ENCODE assay signal across 25 cellular contexts in the genomic region with DNA sequence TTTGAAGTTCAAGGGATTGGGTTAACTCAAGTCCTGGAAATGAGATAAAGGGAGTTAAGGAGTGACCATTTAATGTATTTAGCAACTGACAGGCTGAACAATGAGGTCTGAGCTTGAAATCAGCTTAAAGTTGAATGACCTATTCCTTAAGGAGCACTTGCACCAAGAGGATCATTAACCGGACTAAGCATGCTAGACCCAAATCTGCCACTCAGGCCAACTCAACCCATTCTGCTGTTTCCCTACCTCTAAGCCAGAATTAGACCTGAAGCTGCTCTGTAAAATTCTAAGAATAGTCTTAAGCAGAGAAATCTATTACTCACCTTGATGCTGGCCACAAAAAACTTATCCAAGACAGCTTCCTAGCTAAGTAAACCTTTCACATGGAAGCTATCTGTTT. TPM values are rescaled to one million over a fixed set of nuclear protein-coding genes. Genes with fewer than 3 reads are reported as not detected.
A peak's percentile ranks its signal among the peaks of the same experiment; 100 is the strongest.
DNase-seq lines count a peak whose midpoint lies in the region; ATAC-seq, FAIRE-seq and TF ChIP-seq lines count a peak whose summit lies in the region.
"Had no signal": no experiment of that assay in that cellular context is flagged by ENCODE, and none has a peak within 500 bp of the region (broad histone marks: within the 10 kb centered on the region; RNA-seq: fewer than 3 reads in every experiment).

No MANE protein-coding gene starts in this region.

- 84% methylated on average over 1 of the region's 1 CpG for WGBS in smooth muscle cell (ENCODE audit: low lambda C conversion rate)

- H3K4me3 ChIP-seq in MM.1S (ENCODE audit: low read length) (no peak overlapping the region), keratinocyte (ENCODE audit: control insufficient read depth in 2 of 3, extremely low read depth in 1 of 3, insufficient read depth in 2 of 3, low read depth in 1 of 3, low read length in 3 of 3) (no peak overlapping the region), smooth muscle cell (no peak overlapping the region)

- dilution Hi-C loops in keratinocyte (cut with MboI; ENCODE audit: extremely low pct_ligation_motif_present, low sequenced_read_pairs) = no loop called here

- no peak for ATAC-seq in HG03457 (IDR thresholded peaks at IDR 0.05; ENCODE audit: unreplicated experiment)
- ATAC-seq: activated CD8-positive, alpha-beta T cell treated with anti-CD3 and anti-CD28 coated beads for 36 hours; left ventricle myocardium superior; naive thymus-derived CD8-positive, alpha-beta T cell; right cardiac atrium; T-helper 17 cell had no signal

- no peak for TF ChIP-seq CTCF in MM.1S (IDR thresholded peaks at IDR 0.05; ENCODE audit: low read length)
- no peak for TF ChIP-seq CTCF in VCaP (conservative IDR thresholded peaks at IDR 0.05)
- TF ChIP-seq CTCF in keratinocyte (optimal IDR thresholded peaks at IDR 0.05 in 1 of 3, IDR thresholded peaks at IDR 0.05 in 1 of 3, conservative IDR thresholded peaks at IDR 0.05 in 1 of 3; ENCODE audit: extremely low read depth in 1 of 3, insufficient read depth in 2 of 3, low read length in 3 of 3) = no peak
- TF ChIP-seq CTCF in smooth muscle cell (IDR thresholded peaks at IDR 0.05; ENCODE audit: borderline replicate concordance, insufficient read depth, poor library complexity, severe bottlenecking) = no peak

- no peak overlapping the region for H3K9ac ChIP-seq in MM.1S (ENCODE audit: low read length)
- no peak overlapping the region for H3K9ac ChIP-seq in keratinocyte (ENCODE audit: control insufficient read depth, extremely low read depth, insufficient read depth, low read length)
- no peak overlapping the region for H3K9ac ChIP-seq in smooth muscle cell (ENCODE audit: low read depth)
- H3K9ac ChIP-seq: SK-N-SH had no signal

- no peaks in the 10 kb centered on the region for H3K9me2 ChIP-seq in MM.1S (replicated peaks; ENCODE audit: insufficient read depth, low read length)
- H3K9me2 ChIP-seq: SK-N-SH had no signal

- H2AFZ ChIP-seq in MM.1S (ENCODE audit: low read length) = no peak overlapping the region
- H2AFZ ChIP-seq in keratinocyte (ENCODE audit: control insufficient read depth, low read length) = no peak overlapping the region
- no peak overlapping the region for H2AFZ ChIP-seq in smooth muscle cell (ENCODE audit: low read depth)

- peaks cover 4% of the 10 kb centered on the region for H3K9me1 ChIP-seq in keratinocyte (ENCODE audit: control insufficient read depth, extremely low read depth, insufficient read depth, low read length)

- H3K27me3 ChIP-seq in MM.1S (replicated peaks; ENCODE audit: insufficient read depth, low read length) (no peaks in the 10 kb centered on the region), keratinocyte (ENCODE audit: control insufficient read depth, extremely low read depth, insufficient read depth, low read length) (no peaks in the 10 kb centered on the region), smooth muscle cell (ENCODE audit: low read depth) (no peaks in the 10 kb centered on the region)

- H3K4me2 ChIP-seq in MM.1S (ENCODE audit: low read depth, low read length) (peak overlapping the region; percentile 23; the same call in 1 of the 2 replicates), keratinocyte (ENCODE audit: control insufficient read depth, extremely low read depth, insufficient read depth, low read depth, low read length) (no peak overlapping the region), smooth muscle cell (peak overlapping the region; percentile 40)
- H3K4me2 ChIP-seq: SK-N-SH had no signal

- H3K36me3 ChIP-seq in MM.1S (replicated peaks; ENCODE audit: insufficient read depth, low read length) (no peaks in the 10 kb centered on the region), keratinocyte (ENCODE audit: control insufficient read depth in 2 of 2, extremely low read depth in 1 of 2, insufficient read depth in 2 of 2, low read length in 2 of 2) (peaks cover 3 to 12% of the 10 kb centered on the region in 2 experiments), smooth muscle cell (ENCODE audit: low read depth) (no peaks in the 10 kb centered on the region)

- DNase-seq in MM.1S (no peak), keratinocyte (ENCODE audit: low read depth, low spot score) (no peak), smooth muscle cell (lab: John Stamatoyannopoulos, UW; ENCODE audit: unreplicated experiment) (no peak), COLO829 (ENCODE audit: low spot score) (no peak), retina (no peak)
- DNase-seq: activated CD8-positive, alpha-beta T cell treated with anti-CD3 and anti-CD28 coated beads for 36 hours; anterior cingulate cortex; CD4-positive, alpha-beta memory T cell; central memory CD4-positive, alpha-beta T cell; left ventricle myocardium superior; midbrain; naive thymus-derived CD8-positive, alpha-beta T cell; NCI-H1105; NCI-H1930; NCI-H69; right cardiac atrium; SK-N-SH; stimulated activated CD4-positive, alpha-beta T cell treated with anti-CD3 and anti-CD28 coated beads, Interleukin-4, amount 100 ng/mL, for 4 hours; stimulated activated naive CD4-positive, alpha-beta T cell; T-helper 17 cell had no signal

- no peaks in the 10 kb centered on the region for H3K9me3 ChIP-seq in MM.1S (replicated peaks; ENCODE audit: insufficient read depth, low read length)
- no peaks in the 10 kb centered on the region for H3K9me3 ChIP-seq in keratinocyte (ENCODE audit: control insufficient read depth, low read depth, low read length)
- H3K9me3 ChIP-seq in smooth muscle cell (replicated peaks; ENCODE audit: low read depth) = no peaks in the 10 kb centered on the region
- H3K9me3 ChIP-seq: SK-N-SH had no signal

- H3K27ac ChIP-seq in MM.1S (ENCODE audit: low read length) (no peak overlapping the region), VCaP (peak overlapping the region; percentile 73), keratinocyte (ENCODE audit: control insufficient read depth, insufficient read depth, low read length) (no peak overlapping the region), smooth muscle cell (ENCODE audit: low read depth) (peak overlapping the region; percentile 30)

- peak; percentile 34 for FAIRE-seq in keratinocyte (lab: Jason Lieb, UNC)
- FAIRE-seq: endometrium, H54, urothelium cell line had no signal

- H3F3A ChIP-seq in MM.1S (ENCODE audit: insufficient read depth, low read length) = peaks cover 7% of the 10 kb centered on the region
- peaks cover 8% of the 10 kb centered on the region for H3F3A ChIP-seq in smooth muscle cell (ENCODE audit: low read depth)

- H4K20me1 ChIP-seq in MM.1S (ENCODE audit: insufficient read depth, low read length) (no peaks in the 10 kb centered on the region; the same call in 1 of the 2 replicates), keratinocyte (ENCODE audit: control insufficient read depth, extremely low read depth, insufficient read depth, low read length) (peaks cover 6% of the 10 kb centered on the region), smooth muscle cell (ENCODE audit: low read depth) (peaks cover 92% of the 10 kb centered on the region)

- H3K79me2 ChIP-seq in MM.1S (ENCODE audit: low read length) = peaks cover 96% of the 10 kb centered on the region
- H3K79me2 ChIP-seq in keratinocyte (ENCODE audit: control insufficient read depth, insufficient read depth, low read length) = peaks cover 90% of the 10 kb centered on the region
- H3K79me2 ChIP-seq in smooth muscle cell (ENCODE audit: low read depth) = peaks cover 95% of the 10 kb centered on the region

- peaks cover 61% of the 10 kb centered on the region for H3K4me1 ChIP-seq in MM.1S (ENCODE audit: low read length)
- peaks cover 34% of the 10 kb centered on the region for H3K4me1 ChIP-seq in keratinocyte (ENCODE audit: control insufficient read depth, extremely low read depth, insufficient read depth, low read length)
- H3K4me1 ChIP-seq in smooth muscle cell (ENCODE audit: low read depth) = peaks cover 43% of the 10 kb centered on the region

RNA-seq across cellular contexts. Expression of a gene that starts 59.8 kb away (rescaled TPM):
- polyA plus RNA-seq in keratinocyte (19.3 to 49.0 TPM (median 26.8 TPM) in 3 replicates), smooth muscle cell (23.0 and 23.7 TPM in 2 replicates)
- polyA plus RNA-seq in keratinocyte (2011; ENCODE audit: low read depth) = 12.5 TPM
- 35.1 and 48.4 TPM in 2 replicates for polyA plus RNA-seq in keratinocyte (2011; cell fraction: cytosol; rRNA removed)
- 60.5 and 62.9 TPM in 2 replicates for polyA plus RNA-seq in keratinocyte (2011; cell fraction: nucleus; rRNA removed)
- polyA plus RNA-seq in keratinocyte (2012; ENCODE audit: low replicate concordance) = 13.7 and 34.9 TPM in 2 replicates
- polyA minus RNA-seq in keratinocyte = 25.3 to 97.0 TPM (median 30.5 TPM) in 3 replicates
- 39.7 TPM for polyA minus RNA-seq in keratinocyte (2011; cell fraction: cytosol; rRNA and poly(A)+ RNA removed)
- polyA minus RNA-seq in keratinocyte (2011; cell fraction: nucleus; rRNA and poly(A)+ RNA removed) = 35.9 and 60.3 TPM in 2 replicates
- 18.3 and 21.3 TPM in 2 replicates for total RNA-seq in smooth muscle cell

Comparison
In these comparisons a context has a peak if more than half of its experiments do, and no peak if none do; other contexts are left out.
1. H3K27ac ChIP-seq: peak in VCaP (single experiment) and smooth muscle cell (single experiment); none in MM.1S (single experiment) and keratinocyte (single experiment).